14 cellular contexts compared by ENCODE assay signal in the genomic region with DNA sequence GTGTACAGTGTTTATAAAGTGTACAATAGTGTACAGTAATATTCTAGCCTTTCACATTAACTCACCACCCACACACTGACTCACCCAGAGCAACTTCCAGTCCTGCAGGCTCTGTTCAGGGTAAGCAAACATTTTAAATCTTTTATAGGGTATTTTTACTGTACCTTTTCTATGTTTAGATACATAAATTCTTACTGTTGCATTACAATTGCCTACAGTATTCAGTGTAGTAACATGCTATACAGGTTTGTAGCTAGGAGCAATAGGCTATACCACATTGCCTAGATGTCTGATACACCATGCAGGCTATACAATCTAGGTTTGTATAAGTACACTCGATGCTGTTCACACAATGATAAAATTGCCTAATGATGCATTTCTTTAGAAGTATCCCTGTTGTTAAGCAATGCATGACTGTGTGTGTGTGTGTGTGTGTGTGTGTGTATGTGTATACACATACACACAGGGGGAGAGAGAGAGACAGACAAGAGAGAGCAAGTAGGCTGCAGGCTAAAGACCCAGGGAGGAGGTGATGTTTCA.
DNase-seq lines count a peak whose midpoint lies in the region; TF ChIP-seq lines count a peak whose summit lies in the region.
"Had no signal": no experiment of that assay in that cellular context is flagged by ENCODE, and none has a peak within 500 bp of the region (broad histone marks: within the 10 kb centered on the region; RNA-seq: fewer than 3 reads in every experiment).

No MANE protein-coding gene starts in this region.

- H3K36me3 ChIP-seq in HEK293 (ENCODE audit: control insufficient read depth in 2 of 2, insufficient read depth in 1 of 2, low read length in 2 of 2), result no peaks in the 10 kb centered on the region

- CTCF ChIA-PET in HEK293 (lab: Yijun Ruan, JAX), result interaction anchor here (0.7 kb wide), 1 partner anchor 189 kb away, joined by 3 read pairs; no protein-coding TSS in a partner anchor

- POLR2A ChIA-PET in HEK293 (lab: Yijun Ruan, JAX), result no interaction called here

- no peaks in the 10 kb centered on the region for H3K9me3 ChIP-seq in HEK293 (ENCODE audit: control insufficient read depth, insufficient read depth, low read depth, low read length)

- TF ChIP-seq CTCF in AG10803 (conservative IDR thresholded peaks at IDR 0.05; ENCODE audit: low read length) (no peak), HEK293 (tag by site-specific recombination; IDR thresholded peaks at IDR 0.05) (no peak)

- no peaks in the 10 kb centered on the region for H3K4me1 ChIP-seq in HEK293 (ENCODE audit: control insufficient read depth, insufficient read depth, low read length)

- H3K4me3 ChIP-seq in AG10803 (ENCODE audit: low read length), result no peak overlapping the region
- H3K4me3 ChIP-seq in HEK293 (ENCODE audit: low read depth, low read length), result no peak overlapping the region
- H3K4me3 ChIP-seq: GM23338, PC-9 had no signal

- DNase-seq in AG10803 (ENCODE audit: low read depth) (peak; percentile 18), amniotic epithelial cell (ENCODE audit: low read depth) (peak; percentile 54), kidney glomerular epithelial cell (lab: John Stamatoyannopoulos, UW) (peak; percentile 15), iPS-NIHi11 (ENCODE audit: low spot score) (no peak), DMS153 (lab: John Stamatoyannopoulos, UW) (no peak), epidermal melanocyte (ENCODE audit: insufficient read length, low spot score) (no peak), Ammon's horn (ENCODE audit: low spot score) (no peak)
- DNase-seq: activated T-cell treated with anti-CD3 and anti-CD28 coated beads, Interleukin-2, amount 50 U/mL, for 24 hours; Calu3; foreskin melanocyte; NCI-H2171; PC-9 had no signal

- H3K27ac ChIP-seq in HEK293 (ENCODE audit: extremely low read depth, low read depth, low read length), result no peak overlapping the region
- H3K27ac ChIP-seq: PC-9 had no signal

TF ChIP-seq in HEK293, 187 proteins besides CTCF, POLR2A, EP300 and RAD21:
- TF ChIP-seq KLF8 (tag by site-specific recombination; IDR thresholded peaks at IDR 0.05) (no peak), ZNF112 (tag by site-specific recombination; IDR thresholded peaks at IDR 0.05) (no peak), KLF10 (tag by site-specific recombination; IDR thresholded peaks at IDR 0.05) (no peak), ZNF660 (tag by site-specific recombination; IDR thresholded peaks at IDR 0.05) (no peak), ZNF670 (tag by site-specific recombination; IDR thresholded peaks at IDR 0.05; ENCODE audit: low read depth) (no peak)
- TF ChIP-seq, protein P1, sequence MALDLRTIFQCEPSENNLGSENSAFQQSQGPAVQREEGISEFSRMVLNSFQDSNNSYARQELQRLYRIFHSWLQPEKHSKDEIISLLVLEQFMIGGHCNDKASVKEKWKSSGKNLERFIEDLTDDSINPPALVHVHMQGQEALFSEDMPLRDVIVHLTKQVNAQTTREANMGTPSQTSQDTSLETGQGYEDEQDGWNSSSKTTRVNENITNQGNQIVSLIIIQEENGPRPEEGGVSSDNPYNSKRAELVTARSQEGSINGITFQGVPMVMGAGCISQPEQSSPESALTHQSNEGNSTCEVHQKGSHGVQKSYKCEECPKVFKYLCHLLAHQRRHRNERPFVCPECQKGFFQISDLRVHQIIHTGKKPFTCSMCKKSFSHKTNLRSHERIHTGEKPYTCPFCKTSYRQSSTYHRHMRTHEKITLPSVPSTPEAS (tag by site-specific recombination; IDR thresholded peaks at IDR 0.05), result peak; percentile 69
- TF ChIP-seq, protein P2, sequence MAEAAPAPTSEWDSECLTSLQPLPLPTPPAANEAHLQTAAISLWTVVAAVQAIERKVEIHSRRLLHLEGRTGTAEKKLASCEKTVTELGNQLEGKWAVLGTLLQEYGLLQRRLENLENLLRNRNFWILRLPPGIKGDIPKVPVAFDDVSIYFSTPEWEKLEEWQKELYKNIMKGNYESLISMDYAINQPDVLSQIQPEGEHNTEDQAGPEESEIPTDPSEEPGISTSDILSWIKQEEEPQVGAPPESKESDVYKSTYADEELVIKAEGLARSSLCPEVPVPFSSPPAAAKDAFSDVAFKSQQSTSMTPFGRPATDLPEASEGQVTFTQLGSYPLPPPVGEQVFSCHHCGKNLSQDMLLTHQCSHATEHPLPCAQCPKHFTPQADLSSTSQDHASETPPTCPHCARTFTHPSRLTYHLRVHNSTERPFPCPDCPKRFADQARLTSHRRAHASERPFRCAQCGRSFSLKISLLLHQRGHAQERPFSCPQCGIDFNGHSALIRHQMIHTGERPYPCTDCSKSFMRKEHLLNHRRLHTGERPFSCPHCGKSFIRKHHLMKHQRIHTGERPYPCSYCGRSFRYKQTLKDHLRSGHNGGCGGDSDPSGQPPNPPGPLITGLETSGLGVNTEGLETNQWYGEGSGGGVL (tag by site-specific recombination; IDR thresholded peaks at IDR 0.05), result no peak
- TF ChIP-seq, protein P3, sequence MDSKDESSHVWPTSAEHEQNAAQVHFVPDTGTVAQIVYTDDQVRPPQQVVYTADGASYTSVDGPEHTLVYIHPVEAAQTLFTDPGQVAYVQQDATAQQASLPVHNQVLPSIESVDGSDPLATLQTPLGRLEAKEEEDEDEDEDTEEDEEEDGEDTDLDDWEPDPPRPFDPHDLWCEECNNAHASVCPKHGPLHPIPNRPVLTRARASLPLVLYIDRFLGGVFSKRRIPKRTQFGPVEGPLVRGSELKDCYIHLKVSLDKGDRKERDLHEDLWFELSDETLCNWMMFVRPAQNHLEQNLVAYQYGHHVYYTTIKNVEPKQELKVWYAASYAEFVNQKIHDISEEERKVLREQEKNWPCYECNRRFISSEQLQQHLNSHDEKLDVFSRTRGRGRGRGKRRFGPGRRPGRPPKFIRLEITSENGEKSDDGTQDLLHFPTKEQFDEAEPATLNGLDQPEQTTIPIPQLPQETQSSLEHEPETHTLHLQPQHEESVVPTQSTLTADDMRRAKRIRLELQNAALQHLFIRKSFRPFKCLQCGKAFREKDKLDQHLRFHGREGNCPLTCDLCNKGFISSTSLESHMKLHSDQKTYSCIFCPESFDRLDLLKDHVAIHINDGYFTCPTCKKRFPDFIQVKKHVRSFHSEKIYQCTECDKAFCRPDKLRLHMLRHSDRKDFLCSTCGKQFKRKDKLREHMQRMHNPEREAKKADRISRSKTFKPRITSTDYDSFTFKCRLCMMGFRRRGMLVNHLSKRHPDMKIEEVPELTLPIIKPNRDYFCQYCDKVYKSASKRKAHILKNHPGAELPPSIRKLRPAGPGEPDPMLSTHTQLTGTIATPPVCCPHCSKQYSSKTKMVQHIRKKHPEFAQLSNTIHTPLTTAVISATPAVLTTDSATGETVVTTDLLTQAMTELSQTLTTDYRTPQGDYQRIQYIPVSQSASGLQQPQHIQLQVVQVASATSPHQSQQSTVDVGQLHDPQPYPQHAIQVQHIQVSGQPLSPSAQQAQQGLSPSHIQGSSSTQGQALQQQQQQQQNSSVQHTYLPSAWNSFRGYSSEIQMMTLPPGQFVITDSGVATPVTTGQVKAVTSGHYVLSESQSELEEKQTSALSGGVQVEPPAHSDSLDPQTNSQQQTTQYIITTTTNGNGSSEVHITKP (tag by site-specific recombination; IDR thresholded peaks at IDR 0.05), result 0 out of 2 replicates have a peak, but pooled peaks have one; percentile 9
- TF ChIP-seq, protein P4, sequence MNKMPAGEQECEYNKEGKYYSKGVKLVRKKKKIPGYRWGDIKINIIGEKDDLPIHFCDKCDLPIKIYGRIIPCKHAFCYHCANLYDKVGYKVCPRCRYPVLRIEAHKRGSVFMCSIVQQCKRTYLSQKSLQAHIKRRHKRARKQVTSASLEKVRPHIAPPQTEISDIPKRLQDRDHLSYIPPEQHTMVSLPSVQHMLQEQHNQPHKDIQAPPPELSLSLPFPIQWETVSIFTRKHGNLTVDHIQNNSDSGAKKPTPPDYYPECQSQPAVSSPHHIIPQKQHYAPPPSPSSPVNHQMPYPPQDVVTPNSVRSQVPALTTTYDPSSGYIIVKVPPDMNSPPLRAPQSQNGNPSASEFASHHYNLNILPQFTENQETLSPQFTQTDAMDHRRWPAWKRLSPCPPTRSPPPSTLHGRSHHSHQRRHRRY (tag by site-specific recombination; IDR thresholded peaks at IDR 0.05), result no peak
TF ChIP-seq in HEK293: peak in this region for 2.

Comparison
In these comparisons a context has a peak if more than half of its experiments do, and no peak if none do; other contexts are left out.
1. DNase-seq: peak in AG10803 (single experiment), amniotic epithelial cell (single experiment) and kidney glomerular epithelial cell (single experiment); none in iPS-NIHi11 (single experiment), DMS153 (single experiment), epidermal melanocyte (single experiment) and Ammon's horn (single experiment).